In the genomic region with DNA sequence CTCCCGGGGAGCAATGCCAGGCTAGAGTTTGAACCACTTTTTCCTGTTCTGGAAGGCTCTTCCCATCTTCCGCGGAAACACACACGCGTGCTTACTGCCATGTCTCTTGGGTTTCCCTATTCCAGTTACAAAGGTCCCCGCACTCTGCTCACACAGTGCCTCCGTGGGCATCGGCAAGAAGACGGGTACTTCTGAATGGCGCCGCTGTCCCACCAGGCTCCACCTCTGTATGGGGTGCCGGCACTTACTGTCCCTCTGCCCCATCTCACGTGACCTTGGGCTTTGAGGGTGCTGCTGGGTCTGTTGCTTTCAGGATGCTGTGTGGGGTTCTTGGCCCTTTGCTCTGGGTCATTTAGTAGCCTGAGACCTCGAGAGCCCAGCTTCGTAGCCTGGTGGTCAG, we compare ENCODE assay signal across 27 cellular contexts.
"Had no signal": no experiment of that assay in that cellular context is flagged by ENCODE, and none has a peak within 500 bp of the region (broad histone marks: within the 10 kb centered on the region; RNA-seq: fewer than 3 reads in every experiment).

No MANE protein-coding gene starts in this region.

- H3K27ac ChIP-seq: adrenal gland, body of pancreas, colonic mucosa, WERI-Rb-1 had no signal

- H3K4me1 ChIP-seq: adrenal gland, colonic mucosa had no signal

- DNase-seq: activated CD4-positive, alpha-beta memory T cell treated with anti-CD3 and anti-CD28 coated beads for 36 hours; activated CD4-positive, alpha-beta T cell treated with anti-CD3 and anti-CD28 coated beads for 36 hours; activated CD4-positive, alpha-beta T cell treated with anti-CD3 and anti-CD28 coated beads, Interleukin-2, amount 10 ng/mL, durations not matched to agents 24 days and 14 days; activated CD4-positive, CD25-positive, alpha-beta regulatory T cell; activated CD4-positive, CD25-positive, alpha-beta regulatory T cell treated with anti-CD3 and anti-CD28 coated beads, Interleukin-2, amount 50 U/mL, for 72 hours; activated CD8-positive, alpha-beta memory T cell treated with anti-CD3 and anti-CD28 coated beads, Interleukin-2, amount 10 ng/mL, durations not matched to agents 7 days and 5 days; activated CD8-positive, alpha-beta memory T cell treated with anti-CD3 and anti-CD28 coated beads, Interleukin-2, amount 50 U/mL, for 4 hours; activated CD8-positive, alpha-beta T cell treated with anti-CD3 and anti-CD28 coated beads, Interleukin-2, amount 10 ng/mL, durations not matched to agents 7 days and 5 days; activated effector memory CD4-positive, alpha-beta T cell treated with anti-CD3 and anti-CD28 coated beads, Interleukin-2, amount 50 U/mL, for 16 hours; activated naive CD4-positive, alpha-beta T cell treated with anti-CD3 and anti-CD28 coated beads for 36 hours; activated naive CD8-positive, alpha-beta T cell treated with anti-CD3 and anti-CD28 coated beads for 36 hours; activated naive CD8-positive, alpha-beta T cell treated with anti-CD3 and anti-CD28 coated beads, Interleukin-2, amount 50 U/mL, for 24 hours; activated T-cell treated with anti-CD3 and anti-CD28 coated beads, Interleukin-2, amount 50 U/mL, for 1 hour; activated T-cell treated with anti-CD3 and anti-CD28 coated beads, Interleukin-2, amount 50 U/mL, for 48 hours; adrenal gland; amygdala; body of pancreas; central memory CD4-positive, alpha-beta T cell; cerebellar nuclear complex; colonic mucosa; effector memory CD8-positive, alpha-beta T cell; foreskin fibroblast; T-helper 1 cell; T-helper 17 cell; T1000; WERI-Rb-1 had no signal

- H3K27me3 ChIP-seq: adrenal gland, body of pancreas, colonic mucosa, dorsolateral prefrontal cortex had no signal

- H3K9me3 ChIP-seq: adrenal gland, body of pancreas, colonic mucosa had no signal

- H3K4me3 ChIP-seq: adrenal gland, body of pancreas, colonic mucosa, dorsolateral prefrontal cortex had no signal
